8 cellular contexts compared by ENCODE assay signal in genomic region chr12:120944645-120945217, GRCh38. TPM values are rescaled to one million over a fixed set of nuclear protein-coding genes. Genes with fewer than 3 reads are reported as not detected.
A peak's percentile ranks its signal among the peaks of the same experiment; 100 is the strongest.
DNase-seq lines count a peak whose midpoint lies in the region; ATAC-seq and TF ChIP-seq lines count a peak whose summit lies in the region.

No MANE protein-coding gene starts in this region.

- no peak overlapping the region for H3K4me2 ChIP-seq in PC-3 (ENCODE audit: low read length)

- TF ChIP-seq CTCF in PC-3 (conservative IDR thresholded peaks at IDR 0.05; ENCODE audit: low read depth, low read length) (peak; percentile 92), foreskin keratinocyte (conservative IDR thresholded peaks at IDR 0.05) (peak; percentile 80)

- intact Hi-C loops in PC-3 (cut with micrococcal nuclease): loop anchor here (1.0 kb wide), 2 partner anchors 27 to 166 kb away; no protein-coding TSS in a partner anchor

- no peak overlapping the region for H3K27ac Mint-ChIP-seq in activated T-cell treated with anti-CD3 and anti-CD28 coated beads, Interleukin-2, amount 50 U/mL, for 72 hours

- no peak overlapping the region for H2AFZ ChIP-seq in PC-3 (ENCODE audit: low read length)

- peaks cover 0 to 1% of the 10 kb centered on the region in 2 donors for H3K36me3 Mint-ChIP-seq in activated T-cell treated with anti-CD3 and anti-CD28 coated beads, Interleukin-2, amount 50 U/mL, for 72 hours (ENCODE audit: insufficient read depth in 2 of 2)

- POLR2A ChIA-PET in PC-3 (lab: Charles Lee; ENCODE audit: unreplicated experiment): no interaction called here

- H3K27me3 ChIP-seq in PC-3 (ENCODE audit: low read length): no peaks in the 10 kb centered on the region
- H3K27me3 ChIP-seq in foreskin keratinocyte: no peaks in the 10 kb centered on the region

- H3K4me1 ChIP-seq in PC-3 (ENCODE audit: insufficient read depth, low read length): no peaks in the 10 kb centered on the region
- no peaks in the 10 kb centered on the region for H3K4me1 ChIP-seq in foreskin keratinocyte

- peak overlapping the region; percentile 6 to 52 for H3K4me3 Mint-ChIP-seq in activated T-cell treated with anti-CD3 and anti-CD28 coated beads, Interleukin-2, amount 50 U/mL, for 72 hours

- no peaks in the 10 kb centered on the region for H3K27me3 Mint-ChIP-seq in activated T-cell treated with anti-CD3 and anti-CD28 coated beads, Interleukin-2, amount 50 U/mL, for 72 hours (ENCODE audit: low read depth)

- no peaks in the 10 kb centered on the region for H3K36me3 ChIP-seq in PC-3 (ENCODE audit: low read depth, low read length)

- in situ Hi-C loops in ACHN (cut with HindIII; ENCODE audit: low pct_ligation_motif_present, low pct_unique_long_range_greater_than_20kb, low sequenced_read_pairs): no loop called here

- ATAC-seq in PC-3 (peak; percentile 93), foreskin keratinocyte (peak; percentile 49), HG02588 (IDR thresholded peaks at IDR 0.05; ENCODE audit: unreplicated experiment) (no peak), GM18517 (IDR thresholded peaks at IDR 0.05; ENCODE audit: unreplicated experiment) (no peak)
- peak; percentile 76 to 83 for ATAC-seq in activated T-cell treated with anti-CD3 and anti-CD28 coated beads, Interleukin-2, amount 50 U/mL, for 72 hours (replicated peaks in 1 of 2)

- CTCF ChIA-PET in PC-3 (lab: Charles Lee): interaction anchor here (1.2 kb wide), 1 partner anchor 27 kb away, joined by 12 read pairs; no protein-coding TSS in a partner anchor

- peaks cover 14% of the 10 kb centered on the region for H3K4me1 Mint-ChIP-seq in activated T-cell treated with anti-CD3 and anti-CD28 coated beads, Interleukin-2, amount 50 U/mL, for 72 hours (ENCODE audit: low read depth)

- no peak overlapping the region for H3K4me3 ChIP-seq in PC-3 (ENCODE audit: low read length)

- no peaks in the 10 kb centered on the region for H3K9me3 ChIP-seq in PC-3 (ENCODE audit: low read length)

- H3K9ac ChIP-seq in PC-3 (ENCODE audit: low read length): no peak overlapping the region

- H4K20me1 ChIP-seq in PC-3 (ENCODE audit: low read length): no peaks in the 10 kb centered on the region

- no peaks in the 10 kb centered on the region for H3K9me2 ChIP-seq in PC-3 (replicated peaks; ENCODE audit: low read length)

- DNase-seq in ACHN (peak; percentile 72), GM19238 (ENCODE audit: insufficient read length, low spot score) (peak; percentile 39), PC-3 (peak; percentile 72), foreskin keratinocyte (peak in 1 of 2 donors; percentile 39), retina (peak; percentile 41)
- DNase-seq in activated T-cell treated with anti-CD3 and anti-CD28 coated beads, Interleukin-2, amount 50 U/mL, for 72 hours: peak; percentile 75 to 76

- H3K27ac ChIP-seq in PC-3 (ENCODE audit: low read length): no peak overlapping the region
- H3K27ac ChIP-seq in foreskin keratinocyte: no peak overlapping the region

- H3F3A ChIP-seq in PC-3 (ENCODE audit: low read length, unreplicated experiment): no peaks in the 10 kb centered on the region

- no peaks in the 10 kb centered on the region for H3K9me3 Mint-ChIP-seq in activated T-cell treated with anti-CD3 and anti-CD28 coated beads, Interleukin-2, amount 50 U/mL, for 72 hours

- no TSS peak for BruUV-seq in PC-3 (replicated peaks; lab: Mats Ljungman, UMichigan)

- H3K79me2 ChIP-seq in PC-3 (ENCODE audit: low read length): no peaks in the 10 kb centered on the region

RNA-seq across cellular contexts. Expression of gene HNF1A, which starts 33.6 kb away (rescaled TPM):
- total RNA-seq in PC-3 (2014; rRNA removed) (not detected in 2 replicates), foreskin keratinocyte (not detected in 2 replicates)
- total RNA-seq in activated T-cell treated with anti-CD3 and anti-CD28 coated beads, Interleukin-2, amount 50 U/mL, for 72 hours: not detected
- polyA plus RNA-seq in foreskin keratinocyte: not detected in 2 replicates

RNA-seq across cellular contexts. Expression of gene SPPL3, which starts 40.6 kb away (rescaled TPM):
- total RNA-seq in PC-3 (2014; rRNA removed) (18.8 and 20.3 TPM in 2 replicates), foreskin keratinocyte (21.4 and 23.1 TPM in 2 replicates)
- total RNA-seq in activated T-cell treated with anti-CD3 and anti-CD28 coated beads, Interleukin-2, amount 50 U/mL, for 72 hours: 10 to 100 TPM; 43.5 to 45.7 TPM
- polyA plus RNA-seq in foreskin keratinocyte: 27.9 and 29.8 TPM in 2 replicates

Comparison
In these comparisons a context has a peak if more than half of its experiments do, and no peak if none do; other contexts are left out.
1. ATAC-seq: peak in PC-3 (single experiment), activated T-cell treated with anti-CD3 and anti-CD28 coated beads, Interleukin-2, amount 50 U/mL, for 72 hours (2 of 2) and foreskin keratinocyte (single experiment); none in HG02588 (single experiment) and GM18517 (single experiment).